Comparison of ENCODE assay signal across 2 cellular contexts in the genomic region with DNA sequence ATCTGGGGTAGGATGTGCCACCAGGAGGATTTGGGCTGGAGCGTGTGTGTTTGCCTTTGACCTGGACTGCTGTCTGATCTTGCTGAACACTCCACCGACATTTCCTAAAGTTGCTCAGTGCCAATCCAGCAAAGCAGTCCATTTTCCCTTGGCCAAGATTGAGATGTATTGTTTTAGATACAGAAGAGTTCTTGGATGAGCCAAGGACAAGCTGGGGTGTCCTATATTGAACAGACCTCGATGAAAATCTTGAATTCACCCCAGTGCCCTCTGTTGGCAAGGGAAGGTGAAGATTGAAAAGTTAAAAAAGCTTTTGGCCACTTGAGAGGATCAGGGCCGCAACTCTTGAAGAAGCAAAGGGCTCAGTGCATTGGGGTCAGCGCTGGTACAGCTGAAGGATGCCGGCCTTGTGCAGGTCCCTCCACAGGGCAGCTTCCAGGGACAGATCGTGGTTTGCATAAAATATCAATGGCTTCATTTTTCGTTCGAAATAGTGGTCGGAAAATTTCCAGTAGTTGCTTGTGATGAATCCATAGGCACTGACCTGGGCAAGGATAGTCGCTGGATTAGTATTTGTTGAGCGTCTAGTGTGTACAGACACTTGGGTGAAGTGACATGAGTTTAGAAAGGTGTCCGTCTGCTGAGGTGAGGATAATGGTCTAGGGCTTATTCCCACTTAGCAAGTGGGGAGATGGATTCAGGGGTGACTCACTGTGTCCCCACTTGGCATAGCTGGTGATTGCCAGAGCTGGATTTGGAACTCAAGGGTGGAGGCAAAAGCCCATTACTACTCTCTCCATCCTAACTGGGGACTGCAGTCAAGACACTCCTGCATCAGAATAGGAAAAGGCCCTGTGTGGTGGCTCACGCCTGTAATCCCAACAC.
TF ChIP-seq lines count a peak whose summit lies in the region.

No MANE protein-coding gene starts in this region.

TF ChIP-seq in GM23338, 12 proteins besides CTCF, POLR2A, EP300 and RAD21 (continued from another document):
- TF ChIP-seq EZH2 (IDR thresholded peaks at IDR 0.05; ENCODE audit: low read depth, unreplicated experiment): no peak
- no peak for TF ChIP-seq ZNF462 (CRISPR knock-in tag; IDR thresholded peaks at IDR 0.05)
TF ChIP-seq in GM23338: peak in this region for 0.

TF ChIP-seq in WTC11, 78 proteins besides CTCF, POLR2A, EP300 and RAD21:
- TF ChIP-seq ATF6 (CRISPR knock-in tag; IDR thresholded peaks at IDR 0.05) (no peak), NFE2L1 (CRISPR knock-in tag; IDR thresholded peaks at IDR 0.05) (no peak), MYBL2 (CRISPR knock-in tag; IDR thresholded peaks at IDR 0.05) (0 out of 2 replicates have a peak, but pooled peaks have one; percentile 28), NR1H2 (CRISPR knock-in tag; IDR thresholded peaks at IDR 0.05) (no peak)
- TF ChIP-seq, protein P1, sequence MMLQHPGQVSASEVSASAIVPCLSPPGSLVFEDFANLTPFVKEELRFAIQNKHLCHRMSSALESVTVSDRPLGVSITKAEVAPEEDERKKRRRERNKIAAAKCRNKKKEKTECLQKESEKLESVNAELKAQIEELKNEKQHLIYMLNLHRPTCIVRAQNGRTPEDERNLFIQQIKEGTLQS (CRISPR knock-in tag; conservative IDR thresholded peaks at IDR 0.05): no peak
- TF ChIP-seq, protein P2, sequence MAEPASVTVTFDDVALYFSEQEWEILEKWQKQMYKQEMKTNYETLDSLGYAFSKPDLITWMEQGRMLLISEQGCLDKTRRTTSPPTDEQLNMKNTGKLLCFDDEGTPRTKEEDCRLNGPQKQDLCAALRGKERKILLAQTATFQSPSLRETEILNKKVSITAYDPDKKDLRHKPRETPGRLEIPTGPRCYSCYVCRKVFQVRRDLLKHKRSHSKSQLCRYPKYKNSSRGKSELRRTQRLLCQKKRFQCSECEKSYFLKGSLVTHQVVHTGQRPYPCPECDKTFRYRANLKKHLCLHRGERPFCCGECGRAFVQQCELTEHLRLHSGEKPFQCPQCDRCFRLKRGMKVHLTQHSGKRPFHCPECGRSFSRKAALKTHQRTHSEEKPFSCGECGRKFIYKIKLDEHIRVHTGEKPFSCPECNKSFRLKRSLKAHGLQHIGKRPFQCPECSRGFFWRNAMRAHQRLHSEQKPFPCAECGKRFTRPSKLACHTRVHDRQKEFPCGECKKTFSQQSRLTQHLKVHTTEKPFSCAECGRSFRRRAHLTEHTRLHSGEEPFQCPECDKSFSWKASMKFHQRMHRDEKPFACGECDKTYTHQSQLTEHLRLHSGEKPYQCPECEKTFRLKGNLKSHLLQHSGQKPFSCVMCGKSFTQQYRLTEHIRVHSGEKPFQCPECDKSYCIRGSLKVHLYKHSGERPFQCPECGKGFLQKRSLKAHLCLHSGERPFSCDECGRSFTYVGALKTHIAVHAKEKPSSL (CRISPR knock-in tag; conservative IDR thresholded peaks at IDR 0.05): 0 out of 2 replicates have a peak, but pooled peaks have one; percentile 20
- TF ChIP-seq, protein P3, sequence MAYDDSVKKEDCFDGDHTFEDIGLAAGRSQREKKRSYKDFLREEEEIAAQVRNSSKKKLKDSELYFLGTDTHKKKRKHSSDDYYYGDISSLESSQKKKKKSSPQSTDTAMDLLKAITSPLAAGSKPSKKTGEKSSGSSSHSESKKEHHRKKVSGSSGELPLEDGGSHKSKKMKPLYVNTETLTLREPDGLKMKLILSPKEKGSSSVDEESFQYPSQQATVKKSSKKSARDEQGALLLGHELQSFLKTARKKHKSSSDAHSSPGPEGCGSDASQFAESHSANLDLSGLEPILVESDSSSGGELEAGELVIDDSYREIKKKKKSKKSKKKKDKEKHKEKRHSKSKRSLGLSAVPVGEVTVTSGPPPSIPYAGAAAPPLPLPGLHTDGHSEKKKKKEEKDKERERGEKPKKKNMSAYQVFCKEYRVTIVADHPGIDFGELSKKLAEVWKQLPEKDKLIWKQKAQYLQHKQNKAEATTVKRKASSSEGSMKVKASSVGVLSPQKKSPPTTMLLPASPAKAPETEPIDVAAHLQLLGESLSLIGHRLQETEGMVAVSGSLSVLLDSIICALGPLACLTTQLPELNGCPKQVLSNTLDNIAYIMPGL (CRISPR knock-in tag; IDR thresholded peaks at IDR 0.05): no peak
- TF ChIP-seq, protein P4, sequence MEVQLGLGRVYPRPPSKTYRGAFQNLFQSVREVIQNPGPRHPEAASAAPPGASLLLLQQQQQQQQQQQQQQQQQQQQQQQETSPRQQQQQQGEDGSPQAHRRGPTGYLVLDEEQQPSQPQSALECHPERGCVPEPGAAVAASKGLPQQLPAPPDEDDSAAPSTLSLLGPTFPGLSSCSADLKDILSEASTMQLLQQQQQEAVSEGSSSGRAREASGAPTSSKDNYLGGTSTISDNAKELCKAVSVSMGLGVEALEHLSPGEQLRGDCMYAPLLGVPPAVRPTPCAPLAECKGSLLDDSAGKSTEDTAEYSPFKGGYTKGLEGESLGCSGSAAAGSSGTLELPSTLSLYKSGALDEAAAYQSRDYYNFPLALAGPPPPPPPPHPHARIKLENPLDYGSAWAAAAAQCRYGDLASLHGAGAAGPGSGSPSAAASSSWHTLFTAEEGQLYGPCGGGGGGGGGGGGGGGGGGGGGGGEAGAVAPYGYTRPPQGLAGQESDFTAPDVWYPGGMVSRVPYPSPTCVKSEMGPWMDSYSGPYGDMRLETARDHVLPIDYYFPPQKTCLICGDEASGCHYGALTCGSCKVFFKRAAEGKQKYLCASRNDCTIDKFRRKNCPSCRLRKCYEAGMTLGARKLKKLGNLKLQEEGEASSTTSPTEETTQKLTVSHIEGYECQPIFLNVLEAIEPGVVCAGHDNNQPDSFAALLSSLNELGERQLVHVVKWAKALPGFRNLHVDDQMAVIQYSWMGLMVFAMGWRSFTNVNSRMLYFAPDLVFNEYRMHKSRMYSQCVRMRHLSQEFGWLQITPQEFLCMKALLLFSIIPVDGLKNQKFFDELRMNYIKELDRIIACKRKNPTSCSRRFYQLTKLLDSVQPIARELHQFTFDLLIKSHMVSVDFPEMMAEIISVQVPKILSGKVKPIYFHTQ (CRISPR knock-in tag; IDR thresholded peaks at IDR 0.05): no peak
- TF ChIP-seq, protein P5, sequence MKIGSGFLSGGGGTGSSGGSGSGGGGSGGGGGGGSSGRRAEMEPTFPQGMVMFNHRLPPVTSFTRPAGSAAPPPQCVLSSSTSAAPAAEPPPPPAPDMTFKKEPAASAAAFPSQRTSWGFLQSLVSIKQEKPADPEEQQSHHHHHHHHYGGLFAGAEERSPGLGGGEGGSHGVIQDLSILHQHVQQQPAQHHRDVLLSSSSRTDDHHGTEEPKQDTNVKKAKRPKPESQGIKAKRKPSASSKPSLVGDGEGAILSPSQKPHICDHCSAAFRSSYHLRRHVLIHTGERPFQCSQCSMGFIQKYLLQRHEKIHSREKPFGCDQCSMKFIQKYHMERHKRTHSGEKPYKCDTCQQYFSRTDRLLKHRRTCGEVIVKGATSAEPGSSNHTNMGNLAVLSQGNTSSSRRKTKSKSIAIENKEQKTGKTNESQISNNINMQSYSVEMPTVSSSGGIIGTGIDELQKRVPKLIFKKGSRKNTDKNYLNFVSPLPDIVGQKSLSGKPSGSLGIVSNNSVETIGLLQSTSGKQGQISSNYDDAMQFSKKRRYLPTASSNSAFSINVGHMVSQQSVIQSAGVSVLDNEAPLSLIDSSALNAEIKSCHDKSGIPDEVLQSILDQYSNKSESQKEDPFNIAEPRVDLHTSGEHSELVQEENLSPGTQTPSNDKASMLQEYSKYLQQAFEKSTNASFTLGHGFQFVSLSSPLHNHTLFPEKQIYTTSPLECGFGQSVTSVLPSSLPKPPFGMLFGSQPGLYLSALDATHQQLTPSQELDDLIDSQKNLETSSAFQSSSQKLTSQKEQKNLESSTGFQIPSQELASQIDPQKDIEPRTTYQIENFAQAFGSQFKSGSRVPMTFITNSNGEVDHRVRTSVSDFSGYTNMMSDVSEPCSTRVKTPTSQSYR (CRISPR knock-in tag; IDR thresholded peaks at IDR 0.05): no peak
